Comparison of ENCODE assay signal across 10 cellular contexts in the genomic region with DNA sequence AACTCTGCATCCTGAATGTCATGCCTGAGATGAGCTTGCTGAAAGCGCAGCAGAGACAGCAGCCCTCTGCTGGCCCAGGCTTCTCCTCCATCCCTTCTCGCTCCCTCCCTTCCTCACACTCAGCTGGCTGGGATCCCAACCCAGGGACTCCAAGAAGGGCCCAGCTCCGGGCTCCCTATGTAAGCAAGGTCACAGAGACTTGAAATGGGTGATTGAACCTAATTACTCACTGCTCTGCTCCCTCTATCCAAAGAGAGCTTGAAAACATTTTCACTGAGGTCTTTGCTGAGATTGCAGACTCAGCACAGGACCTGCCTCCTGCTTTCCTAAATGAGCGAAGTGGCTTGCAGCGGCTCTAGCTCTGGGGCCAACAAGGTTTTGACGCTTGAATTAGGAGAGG. TPM values are rescaled to one million over a fixed set of nuclear protein-coding genes. Genes with fewer than 3 reads are reported as not detected.
DNase-seq lines count a peak whose midpoint lies in the region; ATAC-seq, FAIRE-seq and TF ChIP-seq lines count a peak whose summit lies in the region.
"Had no signal": no experiment of that assay in that cellular context is flagged by ENCODE, and none has a peak within 500 bp of the region (broad histone marks: within the 10 kb centered on the region; RNA-seq: fewer than 3 reads in every experiment).

No MANE protein-coding gene starts in this region.

- H3K4me3 ChIP-seq in A549: no peak overlapping the region
- H3K4me3 ChIP-seq in fibroblast of mammary gland (ENCODE audit: control insufficient read depth, low read depth, low read length): no peak overlapping the region

- DNase-seq in A549 (ENCODE audit: low read depth in 1 of 2, low spot score in 1 of 2) (no peak), NCI-H69 (lab: John Stamatoyannopoulos, UW) (peak; percentile 81), fibroblast of mammary gland (ENCODE audit: low read depth) (peak; percentile 37), midbrain (lab: John Stamatoyannopoulos, UW) (peak; percentile 52), GOT3 (lab: John Stamatoyannopoulos, UW) (no peak)
- DNase-seq: activated CD4-positive, alpha-beta T cell treated with anti-CD3 and anti-CD28 coated beads, Interleukin-2, amount 50 U/mL, for 1 hour; AML-193 had no signal

- no peak overlapping the region for H3K4me2 ChIP-seq in A549

- ATAC-seq in A549 (peak in 1 of 2 experiments; percentile 63; a peak in 3 of 6 replicates), GM19328 (IDR thresholded peaks at IDR 0.05; ENCODE audit: unreplicated experiment) (no peak), GM18520 (IDR thresholded peaks at IDR 0.05; ENCODE audit: unreplicated experiment) (no peak), HG02938 (IDR thresholded peaks at IDR 0.05; ENCODE audit: unreplicated experiment) (no peak)

- no peaks in the 10 kb centered on the region for H3K9me3 ChIP-seq in A549

- TF ChIP-seq EP300 in A549 (IDR thresholded peaks at IDR 0.05): no peak

- no peak for TF ChIP-seq CTCF in A549 (IDR thresholded peaks at IDR 0.05)
- TF ChIP-seq CTCF in fibroblast of mammary gland (conservative IDR thresholded peaks at IDR 0.05; ENCODE audit: control insufficient read depth, insufficient read depth, low read depth, low read length): peak; percentile 8

- no peak for TF ChIP-seq POLR2A in A549 (IDR thresholded peaks at IDR 0.05; ENCODE audit: low read length)

- no peak for FAIRE-seq in A549 (lab: Jason Lieb, UNC)

- WGBS in A549 (ENCODE audit: missing lambda C conversion rate): 67% methylated on average over 6 of the region's 6 CpGs

- CTCF ChIA-PET in A549 (lab: Yijun Ruan, JAX): interaction anchor here (0.9 to 3.0 kb wide), 11 partner anchors 9 to 106 kb away, joined by 3 to 11 read pairs (median 3); partner anchors contain the start of gene RAPGEF1

- TF ChIP-seq RAD21 in A549 (conservative IDR thresholded peaks at IDR 0.05 in 1 of 2, IDR thresholded peaks at IDR 0.05 in 1 of 2): no peak

- H3K27ac ChIP-seq in A549: no peak overlapping the region

- POLR2A ChIA-PET in A549 (lab: Yijun Ruan, JAX): no interaction called here

- peaks cover 13% of the 10 kb centered on the region for H3K4me1 ChIP-seq in A549

TF ChIP-seq in A549, 52 proteins besides CTCF, POLR2A, EP300 and RAD21:
- TF ChIP-seq POLR2AphosphoS2 (conservative IDR thresholded peaks at IDR 0.05; ENCODE audit: low read length) (no peak), CBX8 (IDR thresholded peaks at IDR 0.05) (no peak), ZC3H11A (IDR thresholded peaks at IDR 0.05) (no peak), ZFP36 (IDR thresholded peaks at IDR 0.05; ENCODE audit: borderline replicate concordance, partially characterized antibody) (no peak), MAFK (IDR thresholded peaks at IDR 0.05; ENCODE audit: partially characterized antibody) (peak; percentile 31)
TF ChIP-seq in A549: peak in this region for 1.

RNA-seq across cellular contexts. Expression of gene RAPGEF1, which starts 42.8 kb away (rescaled TPM):
- 27.7 and 32.5 TPM in 2 replicates for polyA plus RNA-seq in A549 (2011; rRNA removed)
- 21.8 and 26.8 TPM in 2 replicates for polyA plus RNA-seq in A549 (2012; cell fraction: cytosol; rRNA removed)
- 38.6 and 40.1 TPM in 2 replicates for polyA plus RNA-seq in A549 (2012; cell fraction: nucleus; rRNA removed)
- 20.6 to 21.7 TPM (median 21.6 TPM) in 3 replicates for polyA plus RNA-seq in A549 (2017; fragmentation: RNase III; extraction: RNeasy Plus Mini Kit Qiagen cat#74134 plus additional on column Dnase treatment)
- 31.3 and 33.3 TPM in 2 replicates for polyA minus RNA-seq in A549 (2011; rRNA and poly(A)+ RNA removed)

Comparison
In these comparisons a context has a peak if more than half of its experiments do, and no peak if none do; other contexts are left out.
1. DNase-seq: peak in NCI-H69 (single experiment), fibroblast of mammary gland (single experiment) and midbrain (single experiment); none in A549 (0 of 2) and GOT3 (single experiment).